In genomic region chr16:89317729-89318429, GRCh38 we compare ENCODE assay signal across 12 cellular contexts.
DNase-seq lines count a peak whose midpoint lies in the region; ATAC-seq and TF ChIP-seq lines count a peak whose summit lies in the region.
"Had no signal": no experiment of that assay in that cellular context is flagged by ENCODE, and none has a peak within 500 bp of the region (broad histone marks: within the 10 kb centered on the region; RNA-seq: fewer than 3 reads in every experiment).

No MANE protein-coding gene starts in this region.

- H3F3A ChIP-seq in PC-3 (ENCODE audit: low read length, unreplicated experiment) = peaks cover 11% of the 10 kb centered on the region

- no peak for ATAC-seq in CD8-positive, alpha-beta T cell
- ATAC-seq in PC-3 (no peak), HG02642 (IDR thresholded peaks at IDR 0.05; ENCODE audit: poor library complexity, unreplicated experiment) (no peak), GM21825 (IDR thresholded peaks at IDR 0.05; ENCODE audit: unreplicated experiment) (no peak), GM21423 (IDR thresholded peaks at IDR 0.05; ENCODE audit: unreplicated experiment) (no peak)

- H4K20me1 ChIP-seq in PC-3 (ENCODE audit: low read length) = no peaks in the 10 kb centered on the region

- H3K4me3 ChIP-seq in CD8-positive, alpha-beta T cell (ENCODE audit: low read depth, low read length) = no peak overlapping the region
- H3K4me3 ChIP-seq in PC-3 (ENCODE audit: low read length) = no peak overlapping the region
- H3K4me3 ChIP-seq in colonic mucosa = no peak overlapping the region
- H3K4me3 ChIP-seq: ovary had no signal

- H3K9ac ChIP-seq in PC-3 (ENCODE audit: low read length) (no peak overlapping the region), colonic mucosa (ENCODE audit: low read depth in 2 of 2, low read length in 2 of 2) (peak overlapping the region in 1 of 2 donors; percentile 19)

- no peaks in the 10 kb centered on the region for H3K27me3 Mint-ChIP-seq in CD8-positive, alpha-beta T cell (ENCODE audit: low read depth)
- H3K27me3 Mint-ChIP-seq in nephron progenitor cell (ENCODE audit: low read depth, poor library complexity) = peaks cover 3% of the 10 kb centered on the region

- H3K4me2 ChIP-seq in PC-3 (ENCODE audit: low read length) = 0 out of 2 replicates have a peak overlapping the region, but pooled peaks have one; percentile 2

- intact Hi-C loops in CD8-positive, alpha-beta T cell (cut with DNase I, micrococcal nuclease) = loop anchor here (2.0 to 5.0 kb wide), 3 partner anchors 13 to 191 kb away; partner anchors contain the start of gene SPG7 (in 2 of the 2)
- intact Hi-C loops in PC-3 (cut with micrococcal nuclease) (loop anchor here (5.0 kb wide), 1 partner anchor 184 kb away; no protein-coding TSS in a partner anchor), colonic mucosa (cut with DNase I) (no loop called here)

- no peaks in the 10 kb centered on the region for H3K9me3 ChIP-seq in CD8-positive, alpha-beta T cell (ENCODE audit: low read length)
- no peaks in the 10 kb centered on the region for H3K9me3 ChIP-seq in PC-3 (ENCODE audit: low read length)
- H3K9me3 ChIP-seq in colonic mucosa = no peaks in the 10 kb centered on the region
- H3K9me3 ChIP-seq: ovary had no signal

- no peaks in the 10 kb centered on the region for H3K27me3 ChIP-seq in CD8-positive, alpha-beta T cell (ENCODE audit: insufficient read depth, low read length)
- no peaks in the 10 kb centered on the region for H3K27me3 ChIP-seq in PC-3 (ENCODE audit: low read length)
- no peaks in the 10 kb centered on the region for H3K27me3 ChIP-seq in colonic mucosa
- H3K27me3 ChIP-seq: ovary had no signal

- CTCF ChIA-PET in CD8-positive, alpha-beta T cell (lab: Charles Lee) = interaction anchor here (1.2 to 1.8 kb wide), 4 partner anchors 9 to 239 kb away, joined by 3 to 5 read pairs (median 4); no protein-coding TSS in a partner anchor
- CTCF ChIA-PET in PC-3 (lab: Charles Lee) = no interaction called here

- no TSS peak for BruUV-seq in PC-3 (replicated peaks; lab: Mats Ljungman, UMichigan)

- H3K27ac Mint-ChIP-seq in CD8-positive, alpha-beta T cell = peak overlapping the region; percentile 90
- H3K27ac Mint-ChIP-seq in nephron progenitor cell = peak overlapping the region; percentile 47

- H3K9me3 Mint-ChIP-seq in CD8-positive, alpha-beta T cell = no peaks in the 10 kb centered on the region
- no peaks in the 10 kb centered on the region for H3K9me3 Mint-ChIP-seq in nephron progenitor cell

- peak in 1 of 7 experiments; percentile 15 for DNase-seq in CD8-positive, alpha-beta T cell
- DNase-seq in PC-3 (no peak), colonic mucosa (peak; percentile 55), nephron progenitor cell (no peak)
- DNase-seq in stimulated activated naive CD4-positive, alpha-beta T cell (lab: John Stamatoyannopoulos, UW) = no peak
- DNase-seq: NCI-H1092, NCI-H774, ovary had no signal

- no peak for TF ChIP-seq CTCF in CD8-positive, alpha-beta T cell (IDR thresholded peaks at IDR 0.05)
- TF ChIP-seq CTCF in PC-3 (conservative IDR thresholded peaks at IDR 0.05; ENCODE audit: low read depth, low read length) = no peak
- TF ChIP-seq CTCF in colonic mucosa (IDR thresholded peaks at IDR 0.05) = no peak
- TF ChIP-seq CTCF in nephron progenitor cell (IDR thresholded peaks at IDR 0.05) = no peak

- no peaks in the 10 kb centered on the region for H3K9me2 ChIP-seq in PC-3 (replicated peaks; ENCODE audit: low read length)

- H3K36me3 Mint-ChIP-seq in CD8-positive, alpha-beta T cell = peaks cover 26% of the 10 kb centered on the region
- peaks cover 8% of the 10 kb centered on the region for H3K36me3 Mint-ChIP-seq in nephron progenitor cell (ENCODE audit: low read depth)

- H3K4me1 ChIP-seq in CD8-positive, alpha-beta T cell (ENCODE audit: insufficient read depth, low read length) = peaks cover 97% of the 10 kb centered on the region
- H3K4me1 ChIP-seq in PC-3 (ENCODE audit: insufficient read depth, low read length) (peaks cover 84% of the 10 kb centered on the region), colonic mucosa (peaks cover 41% of the 10 kb centered on the region)

- H3K27ac ChIP-seq in CD8-positive, alpha-beta T cell (ENCODE audit: low read depth, low read length) = no peak overlapping the region
- peak overlapping the region; percentile 94 for H3K27ac ChIP-seq in PC-3 (ENCODE audit: low read length)
- H3K27ac ChIP-seq in colonic mucosa = peak overlapping the region; percentile 29
- H3K27ac ChIP-seq: ovary, SK-N-MC had no signal

- POLR2A ChIA-PET in CD8-positive, alpha-beta T cell (lab: Charles Lee) = interaction anchor here (1.4 kb wide), 1 partner anchor 14 kb away, joined by 4 read pairs; no protein-coding TSS in a partner anchor
- POLR2A ChIA-PET in PC-3 (lab: Charles Lee; ENCODE audit: unreplicated experiment) = no interaction called here

- H3K36me3 ChIP-seq in CD8-positive, alpha-beta T cell (ENCODE audit: insufficient read depth, low read length) = peaks cover under 1% of the 10 kb centered on the region
- H3K36me3 ChIP-seq in PC-3 (ENCODE audit: low read depth, low read length) = 0 out of 2 replicates have a peak, but pooled peaks cover 4% of the 10 kb centered on the region
- H3K36me3 ChIP-seq in colonic mucosa = no peaks in the 10 kb centered on the region
- H3K36me3 ChIP-seq: ovary had no signal

- peak overlapping the region; percentile 64 for H3K4me3 Mint-ChIP-seq in CD8-positive, alpha-beta T cell
- H3K4me3 Mint-ChIP-seq in nephron progenitor cell = no peak overlapping the region

- H3K79me2 ChIP-seq in PC-3 (ENCODE audit: low read length) = peaks cover 86% of the 10 kb centered on the region

- H3K4me1 Mint-ChIP-seq in CD8-positive, alpha-beta T cell (ENCODE audit: low read depth) = peaks cover 95% of the 10 kb centered on the region
- H3K4me1 Mint-ChIP-seq in nephron progenitor cell = peaks cover 95% of the 10 kb centered on the region

- H2AFZ ChIP-seq in PC-3 (ENCODE audit: low read length) = no peak overlapping the region
